In genomic region chr11:125588505-125588904, GRCh38 we compare ENCODE assay signal across 21 cellular contexts. TPM values are rescaled to one million over a fixed set of nuclear protein-coding genes. Genes with fewer than 3 reads are reported as not detected.
A peak's percentile ranks its signal among the peaks of the same experiment; 100 is the strongest.
DNase-seq lines count a peak whose midpoint lies in the region; ATAC-seq and TF ChIP-seq lines count a peak whose summit lies in the region.
"Had no signal": no experiment of that assay in that cellular context is flagged by ENCODE, and none has a peak within 500 bp of the region (broad histone marks: within the 10 kb centered on the region; RNA-seq: fewer than 3 reads in every experiment).

No MANE protein-coding gene starts in this region.

- H3K36me3 Mint-ChIP-seq in activated T-cell treated with anti-CD3 and anti-CD28 coated beads, Interleukin-2, amount 50 U/mL, for 24 hours (ENCODE audit: low read depth) = peaks cover 47% of the 10 kb centered on the region
- H3K36me3 Mint-ChIP-seq in progenitor cell of endocrine pancreas (ENCODE audit: insufficient read depth) = peaks cover 9% of the 10 kb centered on the region
- peaks cover 28% of the 10 kb centered on the region for H3K36me3 Mint-ChIP-seq in CD8-positive, alpha-beta T cell

- H3K4me3 Mint-ChIP-seq in activated T-cell treated with anti-CD3 and anti-CD28 coated beads, Interleukin-2, amount 50 U/mL, for 24 hours = no peak overlapping the region
- no peak overlapping the region for H3K4me3 Mint-ChIP-seq in progenitor cell of endocrine pancreas (ENCODE audit: low read depth)
- H3K4me3 Mint-ChIP-seq in CD8-positive, alpha-beta T cell = no peak overlapping the region
- H3K4me3 Mint-ChIP-seq: activated CD8-positive, alpha-beta T cell treated with anti-CD3 and anti-CD28 coated beads, Interleukin-2, amount 10 ng/mL, durations not matched to agents 7 days and 5 days; dendritic cell treated with granulocyte-macrophage colony-stimulating factor and Interleukin-4, amounts not matched to agents 40 ng/mL and 50 ng/mL, for 4 days; memory B cell; nephron progenitor cell had no signal

- H4K5ac ChIP-seq in IMR-90 (ENCODE audit: low read depth, low read length) = no peak overlapping the region

- no peak overlapping the region for H3K9ac ChIP-seq in IMR-90 (ENCODE audit: low read depth, low read length)
- H3K9ac ChIP-seq in mammary epithelial cell (ENCODE audit: insufficient read depth, low read length) = no peak overlapping the region

- no peak overlapping the region for H2AFZ ChIP-seq in IMR-90 (replicated peaks; ENCODE audit: low read length, poor library complexity)
- H2AFZ ChIP-seq in mammary epithelial cell (ENCODE audit: low read depth, low read length) = peak overlapping the region; percentile 60

- no peak overlapping the region for H3K18ac ChIP-seq in IMR-90 (ENCODE audit: low read depth, low read length)

- TF ChIP-seq POLR2A in IMR-90 (IDR thresholded peaks at IDR 0.05; ENCODE audit: low read depth, low read length) = no peak

- H3K79me2 ChIP-seq in mammary epithelial cell (ENCODE audit: insufficient read depth, low read length) = peaks cover 9% of the 10 kb centered on the region

- H3K4ac ChIP-seq in IMR-90 (ENCODE audit: low read depth, low read length) = no peak overlapping the region

- BruUV-seq in IMR-90 (replicated peaks; lab: Mats Ljungman, UMichigan) = no TSS peak
- BruUV-seq in mammary epithelial cell (replicated peaks; lab: Mats Ljungman, UMichigan) = no TSS peak

- H3K9me3 Mint-ChIP-seq in activated T-cell treated with anti-CD3 and anti-CD28 coated beads, Interleukin-2, amount 50 U/mL, for 24 hours = no peaks in the 10 kb centered on the region
- H3K9me3 Mint-ChIP-seq in progenitor cell of endocrine pancreas (ENCODE audit: low read depth) = no peaks in the 10 kb centered on the region
- no peaks in the 10 kb centered on the region for H3K9me3 Mint-ChIP-seq in CD8-positive, alpha-beta T cell
- H3K9me3 Mint-ChIP-seq: dendritic cell treated with granulocyte-macrophage colony-stimulating factor and Interleukin-4, amounts not matched to agents 40 ng/mL and 50 ng/mL, for 4 days; memory B cell had no signal

- H3K27ac ChIP-seq in IMR-90 (ENCODE audit: insufficient read depth, low read length) = no peak overlapping the region
- H3K27ac ChIP-seq in mammary epithelial cell (ENCODE audit: insufficient read depth, low read depth, low read length) = no peak overlapping the region
- H3K27ac ChIP-seq in CD8-positive, alpha-beta T cell (ENCODE audit: low read depth, low read length) = no peak overlapping the region
- H3K27ac ChIP-seq: esophagus muscularis mucosa, heart right ventricle, SJSA1 had no signal

- TF ChIP-seq RAD21 in IMR-90 (IDR thresholded peaks at IDR 0.05; ENCODE audit: low read length) = no peak

- no peak for ATAC-seq in IMR-90 (ENCODE audit: low read depth)
- ATAC-seq in CD8-positive, alpha-beta T cell = no peak
- ATAC-seq: activated CD8-positive, alpha-beta T cell treated with anti-CD3 and anti-CD28 coated beads, Interleukin-2, amount 10 ng/mL, durations not matched to agents 7 days and 5 days; heart right ventricle had no signal

- H3K27me3 Mint-ChIP-seq in activated T-cell treated with anti-CD3 and anti-CD28 coated beads, Interleukin-2, amount 50 U/mL, for 24 hours = no peaks in the 10 kb centered on the region
- no peaks in the 10 kb centered on the region for H3K27me3 Mint-ChIP-seq in progenitor cell of endocrine pancreas
- H3K27me3 Mint-ChIP-seq in CD8-positive, alpha-beta T cell (ENCODE audit: low read depth) = no peaks in the 10 kb centered on the region
- H3K27me3 Mint-ChIP-seq: dendritic cell treated with granulocyte-macrophage colony-stimulating factor and Interleukin-4, amounts not matched to agents 40 ng/mL and 50 ng/mL, for 4 days; memory B cell had no signal

- DNase-seq in activated T-cell treated with anti-CD3 and anti-CD28 coated beads, Interleukin-2, amount 50 U/mL, for 24 hours = no peak
- DNase-seq in activated T-cell treated with anti-CD3 and anti-CD28 coated beads for 4 hours (no peak), IMR-90 (peak; percentile 23), mammary epithelial cell (no peak), progenitor cell of endocrine pancreas (ENCODE audit: low spot score, unreplicated experiment) (no peak), SK-N-DZ (ENCODE audit: low spot score) (no peak)
- DNase-seq in CD8-positive, alpha-beta T cell = no peak
- DNase-seq in activated CD4-positive, alpha-beta T cell treated with anti-CD3 and anti-CD28 coated beads, Interleukin-2, amount 50 U/mL, for 1 hour = no peak
- DNase-seq: activated CD8-positive, alpha-beta T cell treated with anti-CD3 and anti-CD28 coated beads, Interleukin-2, amount 10 ng/mL, durations not matched to agents 7 days and 5 days; activated effector memory CD4-positive, alpha-beta T cell treated with anti-CD3 and anti-CD28 coated beads, Interleukin-2, amount 50 U/mL, for 16 hours; heart right ventricle; islet precursor cell; Kasumi-1; NCI-H1417; NCI-H2227 treated with DMSO at 0.1 percent for 48 hours; nephron progenitor cell; stomach had no signal

- peaks cover 0 to 14% of the 10 kb centered on the region in 2 experiments; a peak in 3 of 4 replicates for H3K79me1 ChIP-seq in IMR-90 (ENCODE audit: low read depth in 1 of 2, low read length in 2 of 2)

- H3K56ac ChIP-seq in IMR-90 (ENCODE audit: extremely low read depth, insufficient read depth, low read length) = no peak overlapping the region

- H4K20me1 ChIP-seq in IMR-90 (ENCODE audit: insufficient read depth, low read length) (no peaks in the 10 kb centered on the region), mammary epithelial cell (ENCODE audit: insufficient read depth, low read length) (no peaks in the 10 kb centered on the region)

- H2BK120ac ChIP-seq in IMR-90 (ENCODE audit: low read depth, low read length) = no peak overlapping the region

- no peak overlapping the region for H2BK20ac ChIP-seq in IMR-90 (ENCODE audit: low read depth, low read length)

- H3K4me1 ChIP-seq in IMR-90 (ENCODE audit: control insufficient read depth, insufficient read depth, low read length) = 0 out of 2 replicates have a peak, but pooled peaks cover 2% of the 10 kb centered on the region
- H3K4me1 ChIP-seq in mammary epithelial cell (ENCODE audit: insufficient read depth, low read length) = peaks cover 4% of the 10 kb centered on the region
- H3K4me1 ChIP-seq in CD8-positive, alpha-beta T cell (ENCODE audit: insufficient read depth, low read length) = peaks cover 10% of the 10 kb centered on the region

- intact Hi-C loops in IMR-90 (cut with micrococcal nuclease) = no loop called here
- intact Hi-C loops in mammary epithelial cell (cut with micrococcal nuclease) = no loop called here
- intact Hi-C loops in CD8-positive, alpha-beta T cell (cut with DNase I, micrococcal nuclease) = no loop called here

- no peak overlapping the region for H3K14ac ChIP-seq in IMR-90 (replicated peaks; ENCODE audit: low read depth, low read length)

- no peak overlapping the region for H3K23ac ChIP-seq in IMR-90 (ENCODE audit: low read depth, low read length)

- CTCF ChIA-PET in IMR-90 (lab: Yijun Ruan, JAX) = no interaction called here
- CTCF ChIA-PET in mammary epithelial cell (lab: Charles Lee; ENCODE audit: low non-redundant PET) = no interaction called here
- CTCF ChIA-PET in CD8-positive, alpha-beta T cell (lab: Charles Lee) = interaction anchor here (1.3 kb wide), 1 partner anchor 19 kb away, joined by 5 read pairs; the partner anchor contains the start of gene EI24

- dilution Hi-C loops in IMR-90 (cut with HindIII; ENCODE audit: low sequenced_read_pairs, unreplicated experiment) = no loop called here
- dilution Hi-C loops in mammary epithelial cell (cut with HindIII; ENCODE audit: low sequenced_read_pairs) = no loop called here

- H3K4me3 ChIP-seq in IMR-90 (ENCODE audit: insufficient read depth, low read depth, low read length) (no peak overlapping the region), mammary epithelial cell (replicated peaks in 1 of 3; ENCODE audit: insufficient read depth in 1 of 3, low read depth in 2 of 3, low read length in 3 of 3) (no peak overlapping the region)
- no peak overlapping the region for H3K4me3 ChIP-seq in CD8-positive, alpha-beta T cell (ENCODE audit: low read depth, low read length)
- H3K4me3 ChIP-seq: esophagus muscularis mucosa, heart right ventricle, SJSA1, stomach had no signal

- H2BK15ac ChIP-seq in IMR-90 (ENCODE audit: low read depth, low read length) = no peak overlapping the region

- H4K91ac ChIP-seq in IMR-90 (ENCODE audit: insufficient read depth, low read depth, low read length) = no peak overlapping the region

- peak overlapping the region; percentile 35 for H3K27ac Mint-ChIP-seq in activated T-cell treated with anti-CD3 and anti-CD28 coated beads, Interleukin-2, amount 50 U/mL, for 24 hours
- peak overlapping the region; percentile 80 for H3K27ac Mint-ChIP-seq in progenitor cell of endocrine pancreas
- no peak overlapping the region for H3K27ac Mint-ChIP-seq in CD8-positive, alpha-beta T cell
- H3K27ac Mint-ChIP-seq: activated CD8-positive, alpha-beta T cell treated with anti-CD3 and anti-CD28 coated beads, Interleukin-2, amount 10 ng/mL, durations not matched to agents 7 days and 5 days; dendritic cell treated with granulocyte-macrophage colony-stimulating factor and Interleukin-4, amounts not matched to agents 40 ng/mL and 50 ng/mL, for 4 days; memory B cell; nephron progenitor cell had no signal

- H3K9me3 ChIP-seq in IMR-90 (ENCODE audit: control insufficient read depth, insufficient read depth, low read length) = no peaks in the 10 kb centered on the region
- H3K9me3 ChIP-seq in mammary epithelial cell (replicated peaks; ENCODE audit: insufficient read depth, low read length) = no peaks in the 10 kb centered on the region
- no peaks in the 10 kb centered on the region for H3K9me3 ChIP-seq in CD8-positive, alpha-beta T cell (ENCODE audit: low read length)
- H3K9me3 ChIP-seq: esophagus muscularis mucosa, heart right ventricle, SJSA1, stomach had no signal

- in situ Hi-C loops in IMR-90 (cut with MboI; ENCODE audit: low sequenced_read_pairs) = loop anchor here (25.0 kb wide), 1 partner anchor 951 kb away; no protein-coding TSS in a partner anchor
- in situ Hi-C loops in mammary epithelial cell (cut with MboI; ENCODE audit: low sequenced_read_pairs in 2 of 2) = no loop called here

- H3K4me2 ChIP-seq in IMR-90 (ENCODE audit: low read depth, low read length) = no peak overlapping the region
- H3K4me2 ChIP-seq in mammary epithelial cell (ENCODE audit: insufficient read depth, low read depth, low read length) = peak overlapping the region; percentile 28

- peaks cover 3% of the 10 kb centered on the region; the same call in 1 of the 2 replicates for H3K9me1 ChIP-seq in IMR-90 (ENCODE audit: insufficient read depth, low read length)

- peaks cover 34% of the 10 kb centered on the region for H3K4me1 Mint-ChIP-seq in activated T-cell treated with anti-CD3 and anti-CD28 coated beads, Interleukin-2, amount 50 U/mL, for 24 hours (ENCODE audit: low read depth)
- H3K4me1 Mint-ChIP-seq in progenitor cell of endocrine pancreas (ENCODE audit: low read depth) = peaks cover 17% of the 10 kb centered on the region
- H3K4me1 Mint-ChIP-seq in CD8-positive, alpha-beta T cell (ENCODE audit: low read depth) = peaks cover 15% of the 10 kb centered on the region

- H3K36me3 ChIP-seq in IMR-90 (ENCODE audit: control insufficient read depth, insufficient read depth, low read length) = peaks cover 4% of the 10 kb centered on the region
- H3K36me3 ChIP-seq in mammary epithelial cell (ENCODE audit: insufficient read depth, low read length) = peaks cover 10% of the 10 kb centered on the region
- peaks cover 3% of the 10 kb centered on the region for H3K36me3 ChIP-seq in CD8-positive, alpha-beta T cell (ENCODE audit: insufficient read depth, low read length)
- H3K36me3 ChIP-seq: SJSA1 had no signal

- H2BK5ac ChIP-seq in IMR-90 (ENCODE audit: low read depth, low read length, poor library complexity, severe bottlenecking) = no peak overlapping the region

- H3K27me3 ChIP-seq in IMR-90 (ENCODE audit: control insufficient read depth, insufficient read depth, low read length) (no peaks in the 10 kb centered on the region), mammary epithelial cell (ENCODE audit: insufficient read depth, low read length) (no peaks in the 10 kb centered on the region)
- no peaks in the 10 kb centered on the region for H3K27me3 ChIP-seq in CD8-positive, alpha-beta T cell (ENCODE audit: insufficient read depth, low read length)
- H3K27me3 ChIP-seq: esophagus muscularis mucosa, heart right ventricle, SJSA1, stomach had no signal

- no CpG with 5 or more reads among the region's 3 CpGs for WGBS in IMR-90 (ENCODE audit: extremely low coverage in 2 of 2, insufficient read length in 1 of 2), 2 experiments
- WGBS in mammary epithelial cell (ENCODE audit: low coverage, missing lambda C conversion rate) = 17% methylated on average over 3 of the region's 3 CpGs

- H2AK9ac ChIP-seq in IMR-90 (replicated peaks; ENCODE audit: low read depth, low read length, poor library complexity) = no peak overlapping the region

- H2AK5ac ChIP-seq in IMR-90 (ENCODE audit: low read depth, low read length) = no peak overlapping the region

- TF ChIP-seq CTCF in IMR-90 (conservative IDR thresholded peaks at IDR 0.05; ENCODE audit: low read depth, low read length) = no peak
- no peak for TF ChIP-seq CTCF in mammary epithelial cell (conservative IDR thresholded peaks at IDR 0.05 in 1 of 2, IDR thresholded peaks at IDR 0.05 in 1 of 2; ENCODE audit: extremely low read depth in 1 of 2, insufficient read depth in 1 of 2, low read depth in 1 of 2, low read length in 2 of 2)
- TF ChIP-seq CTCF in progenitor cell of endocrine pancreas (IDR thresholded peaks at IDR 0.05; ENCODE audit: unreplicated experiment) = no peak
- no peak for TF ChIP-seq CTCF in CD8-positive, alpha-beta T cell (IDR thresholded peaks at IDR 0.05)

- H4K8ac ChIP-seq in IMR-90 (ENCODE audit: low read depth in 2 of 2, low read length in 2 of 2) = no peak overlapping the region

- POLR2A ChIA-PET in IMR-90 (lab: Charles Lee; ENCODE audit: unreplicated experiment) = no interaction called here
- POLR2A ChIA-PET in CD8-positive, alpha-beta T cell (lab: Charles Lee) = no interaction called here

RNA-seq across cellular contexts. Expression of gene STT3A, which starts 4.1 kb away (rescaled TPM):
- total RNA-seq in IMR-90 (2012; rRNA removed) (346 and 387 TPM in 2 replicates), mammary epithelial cell (100 to 1,000 TPM; 172 to 179 TPM), progenitor cell of endocrine pancreas (162 and 164 TPM in 2 replicates)
- polyA plus RNA-seq in IMR-90 (2012; rRNA removed) (180 and 184 TPM in 2 replicates), mammary epithelial cell (169 TPM)
- 112 and 179 TPM in 2 replicates for polyA plus RNA-seq in IMR-90 (2012; cell fraction: cytosol; rRNA removed)
- 25.4 and 108 TPM in 2 replicates for polyA plus RNA-seq in IMR-90 (2012; cell fraction: nucleus; rRNA removed; ENCODE audit: low replicate concordance)
- polyA minus RNA-seq in mammary epithelial cell = 505 TPM
- polyA plus RNA-seq in SK-N-DZ (2014; cell fraction: cytosol; rRNA removed) = 33.3 and 41.1 TPM in 2 replicates
- polyA plus RNA-seq in SK-N-DZ (2014; cell fraction: nucleus; rRNA removed) = 33.9 and 36.9 TPM in 2 replicates
- 10 to 100 TPM; 45.5 to 46.8 TPM for total RNA-seq in CD8-positive, alpha-beta T cell

RNA-seq across cellular contexts. Expression of gene EI24, which starts 19.2 kb away (rescaled TPM):
- total RNA-seq in IMR-90 (2012; rRNA removed) (95.9 and 122 TPM in 2 replicates), mammary epithelial cell (100 to 1,000 TPM; 127 to 162 TPM), progenitor cell of endocrine pancreas (68.0 and 74.0 TPM in 2 replicates)
- polyA plus RNA-seq in IMR-90 (2012; rRNA removed) (82.6 and 89.7 TPM in 2 replicates), mammary epithelial cell (266 TPM)
- 75.8 and 96.6 TPM in 2 replicates for polyA plus RNA-seq in IMR-90 (2012; cell fraction: cytosol; rRNA removed)
- polyA plus RNA-seq in IMR-90 (2012; cell fraction: nucleus; rRNA removed; ENCODE audit: low replicate concordance) = 16.5 and 42.6 TPM in 2 replicates
- 185 TPM for polyA minus RNA-seq in mammary epithelial cell
- 47.2 and 57.0 TPM in 2 replicates for polyA plus RNA-seq in SK-N-DZ (2014; cell fraction: cytosol; rRNA removed)
- polyA plus RNA-seq in SK-N-DZ (2014; cell fraction: nucleus; rRNA removed) = 22.6 and 29.4 TPM in 2 replicates
- total RNA-seq in CD8-positive, alpha-beta T cell = 10 to 100 TPM; 20.5 to 22.4 TPM

RNA-seq across cellular contexts. Expression of gene CHEK1, which starts 36.5 kb away (rescaled TPM):
- 22.6 and 30.3 TPM in 2 replicates for total RNA-seq in IMR-90 (2012; rRNA removed)
- polyA plus RNA-seq in IMR-90 (2012; rRNA removed) = 15.9 and 16.0 TPM in 2 replicates
- polyA plus RNA-seq in IMR-90 (2012; cell fraction: cytosol; rRNA removed) = 2.7 and 6.0 TPM in 2 replicates
- 3.2 and 9.7 TPM in 2 replicates for polyA plus RNA-seq in IMR-90 (2012; cell fraction: nucleus; rRNA removed; ENCODE audit: low replicate concordance)
- total RNA-seq in mammary epithelial cell = 10 to 100 TPM; 24.2 to 58.3 TPM
- polyA plus RNA-seq in mammary epithelial cell = 31.0 TPM
- 42.4 TPM for polyA minus RNA-seq in mammary epithelial cell
- 52.7 and 58.3 TPM in 2 replicates for total RNA-seq in progenitor cell of endocrine pancreas
- polyA plus RNA-seq in SK-N-DZ (2014; cell fraction: cytosol; rRNA removed) = 47.4 and 54.5 TPM in 2 replicates
- polyA plus RNA-seq in SK-N-DZ (2014; cell fraction: nucleus; rRNA removed) = 33.8 and 34.5 TPM in 2 replicates
- 1 to 10 TPM; 8.1 to 8.7 TPM for total RNA-seq in CD8-positive, alpha-beta T cell
